In the genomic region with DNA sequence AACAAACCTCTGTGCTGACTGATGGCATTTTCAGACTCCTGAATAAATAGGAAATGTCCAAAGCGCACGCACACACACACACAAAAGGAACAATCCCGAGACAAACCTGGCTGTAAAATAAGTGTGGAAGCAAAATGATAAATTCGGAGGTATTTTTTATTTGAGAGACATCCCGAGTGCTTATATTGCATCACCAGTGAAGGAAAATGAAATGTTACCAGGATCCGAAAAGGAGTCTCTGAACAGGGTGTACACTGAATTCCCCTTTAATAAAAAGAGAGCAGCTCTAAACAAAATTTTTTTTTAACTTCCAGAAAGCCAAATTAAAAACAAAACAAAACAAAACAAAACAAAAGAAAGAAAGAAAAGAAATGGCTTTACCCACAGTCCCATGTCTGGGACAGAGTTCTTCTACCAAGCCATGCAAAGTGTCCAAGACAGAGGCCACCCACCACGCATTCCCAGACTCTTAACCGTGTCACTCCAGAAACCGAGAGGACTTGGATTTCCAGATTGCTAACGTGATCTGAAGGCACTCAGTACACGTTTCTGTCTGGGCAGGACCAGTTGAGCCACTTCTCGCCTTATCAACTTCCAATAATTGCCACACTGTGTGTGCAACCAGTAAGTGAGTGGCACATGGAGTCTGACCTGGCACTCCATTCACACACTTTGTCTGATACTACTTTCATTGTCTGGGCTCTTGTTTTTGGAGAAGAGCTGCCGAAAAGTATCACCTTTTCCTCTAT, we compare ENCODE assay signal across 7 cellular contexts. TPM values are rescaled to one million over a fixed set of nuclear protein-coding genes. Genes with fewer than 3 reads are reported as not detected.
DNase-seq lines count a peak whose midpoint lies in the region; ATAC-seq and TF ChIP-seq lines count a peak whose summit lies in the region.

No MANE protein-coding gene starts in this region.

- no peaks in the 10 kb centered on the region for H3K36me3 ChIP-seq in heart right ventricle
- no peaks in the 10 kb centered on the region for H3K36me3 ChIP-seq in psoas muscle (ENCODE audit: insufficient read depth in 1 of 2, low read depth in 1 of 2)

- peak overlapping the region; percentile 89 for H3K4me3 ChIP-seq in WI38 (ENCODE audit: low read depth, low read length)
- H3K4me3 ChIP-seq in heart right ventricle = peak overlapping the region; percentile 56 to 87 (median 72)
- H3K4me3 ChIP-seq in psoas muscle = peak overlapping the region; percentile 89

- TF ChIP-seq CTCF in WI38 (IDR thresholded peaks at IDR 0.05; ENCODE audit: low read depth, low read length) (no peak), heart right ventricle (IDR thresholded peaks at IDR 0.05) (no peak), psoas muscle (IDR thresholded peaks at IDR 0.05) (no peak)

- H3K9me3 ChIP-seq in heart right ventricle (peaks cover 0 to 7% (median 0%) of the 10 kb centered on the region in 11 donors), psoas muscle (peaks cover 7% of the 10 kb centered on the region)

- ATAC-seq in GM19351 (IDR thresholded peaks at IDR 0.05; ENCODE audit: unreplicated experiment) (peak; percentile 6), HG03175 (IDR thresholded peaks at IDR 0.05; ENCODE audit: unreplicated experiment) (peak; percentile 4), heart right ventricle (peak; percentile 10 to 59 (median 40)), psoas muscle (peak; percentile 55 to 69 (median 66))

- H3K27me3 ChIP-seq in heart right ventricle = no peaks in the 10 kb centered on the region
- H3K27me3 ChIP-seq in psoas muscle (ENCODE audit: insufficient read depth in 3 of 3, low read length in 2 of 3) = no peaks in the 10 kb centered on the region

- intact Hi-C loops in heart right ventricle (cut with DNase I) (loop anchor here in 2 of 10 donors (5.0 to 10.0 kb wide), 2 partner anchors 42 to 85 kb away; partner anchors contain the start of gene PRSS35 (in 1 of the 2)), psoas muscle (cut with DNase I) (loop anchor here in 1 of 2 donors (10.0 kb wide), 1 partner anchor 45 kb away; no protein-coding TSS in a partner anchor)

- H3K27ac ChIP-seq in heart right ventricle (peak overlapping the region in 9 of 10 donors; percentile 54 to 87 (median 70)), psoas muscle (peak overlapping the region; percentile 82)

- WGBS in heart right ventricle, 2 donors = 40 to 45% methylated on average over 13 of the region's 13 CpGs
- WGBS in psoas muscle, 3 donors = 22 to 38% (median 22%) methylated on average over 13 of the region's 13 CpGs

- DNase-seq in heart right ventricle (no peak), psoas muscle (peak in 1 of 2 donors; percentile 30), T-helper 2 cell (no peak)
- DNase-seq in NK-92 treated with Interleukin-12 subunit alpha and Interleukin-12 subunit beta, amount 100 ng/mL, for 24 hours (lab: John Stamatoyannopoulos, UW) = no peak

- H3K4me1 ChIP-seq in heart right ventricle = peaks cover 0 to 26% (median 4%) of the 10 kb centered on the region in 9 donors
- peaks cover 10% of the 10 kb centered on the region for H3K4me1 ChIP-seq in psoas muscle

RNA-seq across cellular contexts. Expression of gene ME1, which starts 0.8 kb away (rescaled TPM):
- 10 to 100 TPM; 13.2 to 26.6 (median 18.0) TPM for total RNA-seq in heart right ventricle
- polyA plus RNA-seq in heart right ventricle = 1 to 10 TPM; 4.1 to 9.1 TPM
- 10 to 100 TPM; 33.2 to 52.2 (median 35.9) TPM for total RNA-seq in psoas muscle
- polyA plus RNA-seq in psoas muscle = 10 to 100 TPM; 13.5 to 28.1 (median 15.5) TPM

Comparison
In these comparisons a context has a peak if more than half of its experiments do, and no peak if none do; other contexts are left out.
1. ATAC-seq: peak in every context shown above with its lines; median percentile 66 in psoas muscle; 40 in heart right ventricle; 6 in GM19351; 4 in HG03175.